In the genomic region with DNA sequence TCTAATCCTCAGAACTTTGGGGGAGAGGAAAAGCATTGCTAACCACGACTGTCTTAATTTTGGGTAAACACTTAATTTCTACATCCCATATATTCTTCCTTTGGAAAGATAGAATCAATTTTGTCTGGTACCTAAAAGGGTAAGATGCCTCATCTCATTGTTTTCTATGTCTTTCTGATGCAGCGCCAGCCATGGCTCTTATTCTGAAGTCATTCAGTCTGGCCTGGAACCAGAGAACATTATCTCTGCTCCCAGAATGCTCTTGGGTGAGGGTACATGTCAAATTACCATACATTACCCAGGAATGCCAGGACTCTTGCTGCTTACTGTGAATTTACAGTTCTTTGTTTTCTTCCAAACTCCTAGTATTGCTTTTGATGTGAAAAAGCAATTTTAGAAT, we compare ENCODE assay signal across 9 cellular contexts.
"Had no signal": no experiment of that assay in that cellular context is flagged by ENCODE, and none has a peak within 500 bp of the region (broad histone marks: within the 10 kb centered on the region; RNA-seq: fewer than 3 reads in every experiment).

No MANE protein-coding gene starts in this region.

- H3K4me1 ChIP-seq: HAP-1 had no signal

- H3K27ac ChIP-seq: HL-60 had no signal

- H3K4me3 Mint-ChIP-seq: HFFc6, IgD-negative memory B cell had no signal

- H3K4me3 ChIP-seq: HAP-1 had no signal

- ATAC-seq: HCT116, HepG2 had no signal

- H3K9me3 ChIP-seq: HAP-1 had no signal

- H3K4me1 Mint-ChIP-seq: IgD-negative memory B cell had no signal

- H3K36me3 Mint-ChIP-seq: IgD-negative memory B cell had no signal

- DNase-seq: GOT3, H7, HFFc6, KG1 had no signal

- H3K27ac Mint-ChIP-seq: HFFc6, IgD-negative memory B cell had no signal

- H3K9me3 Mint-ChIP-seq: HFFc6 had no signal

- H3K36me3 ChIP-seq: HAP-1 had no signal
